In genomic region chrX:152886716-152887115, GRCh38 we compare ENCODE assay signal across 24 cellular contexts. TPM values are rescaled to one million over a fixed set of nuclear protein-coding genes. Genes with fewer than 3 reads are reported as not detected.
A peak's percentile ranks its signal among the peaks of the same experiment; 100 is the strongest.
DNase-seq lines count a peak whose midpoint lies in the region; FAIRE-seq and TF ChIP-seq lines count a peak whose summit lies in the region.
"Had no signal": no experiment of that assay in that cellular context is flagged by ENCODE, and none has a peak within 500 bp of the region (broad histone marks: within the 10 kb centered on the region; RNA-seq: fewer than 3 reads in every experiment).

No MANE protein-coding gene starts in this region.

- no peak overlapping the region for H3K4me3 Mint-ChIP-seq in chondrocyte (ENCODE audit: unreplicated experiment)
- H3K4me3 Mint-ChIP-seq: CD4-positive, alpha-beta T cell; GM23338 had no signal

- no peak overlapping the region for H3K9ac ChIP-seq in mesendoderm (ENCODE audit: low read length)

- no peaks in the 10 kb centered on the region for H3K79me1 ChIP-seq in mesendoderm (ENCODE audit: low read length)

- H2AK5ac ChIP-seq in mesendoderm (ENCODE audit: low read length), result no peak overlapping the region

- no peak overlapping the region for H3K27ac ChIP-seq in mesendoderm (ENCODE audit: low read depth, low read length)
- H3K27ac ChIP-seq: 22Rv1, A549, C4-2B had no signal

- H4K8ac ChIP-seq in mesendoderm (ENCODE audit: low read depth, low read length), result no peak overlapping the region

- H2BK120ac ChIP-seq in mesendoderm (ENCODE audit: low read depth, low read length), result no peak overlapping the region

- FAIRE-seq in D721Med (lab: Jason Lieb, UNC), result no peak
- FAIRE-seq: A549, G401.6, GM12891, H54, HTR-8/SVneo had no signal

- no peaks in the 10 kb centered on the region for H3K36me3 ChIP-seq in mesendoderm (ENCODE audit: control insufficient read depth, insufficient read depth, low read length)

- no peaks in the 10 kb centered on the region for H3K27me3 ChIP-seq in mesendoderm (ENCODE audit: insufficient read depth, low read length, poor library complexity)

- H2BK5ac ChIP-seq in mesendoderm (ENCODE audit: low read length), result no peak overlapping the region

- in situ Hi-C loops in G401 (cut with HindIII; ENCODE audit: low sequenced_read_pairs), result no loop called here

- H2BK15ac ChIP-seq in mesendoderm (replicated peaks; ENCODE audit: low read depth), result no peak overlapping the region

- no peak overlapping the region for H3K4ac ChIP-seq in mesendoderm (ENCODE audit: low read depth, low read length)

- no peaks in the 10 kb centered on the region for H3K79me2 ChIP-seq in mesendoderm (ENCODE audit: control insufficient read depth, insufficient read depth, low read length)

- H3K4me1 ChIP-seq in mesendoderm (ENCODE audit: control insufficient read depth, low read depth, low read length), result no peaks in the 10 kb centered on the region
- H3K4me1 ChIP-seq: A549, Caco-2 had no signal

- H3K36me3 Mint-ChIP-seq in chondrocyte (ENCODE audit: low read depth), result peaks cover 6% of the 10 kb centered on the region

- H3K27ac Mint-ChIP-seq in chondrocyte (ENCODE audit: unreplicated experiment), result no peak overlapping the region
- H3K27ac Mint-ChIP-seq: CD4-positive, alpha-beta T cell; GM23338 had no signal

- H3K18ac ChIP-seq in mesendoderm (ENCODE audit: low read length), result no peak overlapping the region

- H3K4me3 ChIP-seq in mesendoderm (ENCODE audit: low read length), result no peak overlapping the region
- no peak overlapping the region for H3K4me3 ChIP-seq in lower leg skin (ENCODE audit: low read depth, poor library complexity, severe bottlenecking)
- H3K4me3 ChIP-seq: A549, GM23338 had no signal

- TF ChIP-seq POLR2A in lower leg skin (IDR thresholded peaks at IDR 0.05), result no peak

- no peaks in the 10 kb centered on the region for H3K4me1 Mint-ChIP-seq in chondrocyte (ENCODE audit: low read depth)

- no peak for TF ChIP-seq CTCF in chondrocyte (IDR thresholded peaks at IDR 0.05)
- TF ChIP-seq CTCF in lower leg skin (IDR thresholded peaks at IDR 0.05), result no peak
- TF ChIP-seq CTCF in D721Med (IDR thresholded peaks at IDR 0.05; ENCODE audit: insufficient read depth, missing control alignments), result no peak

- no peak overlapping the region for H3K4me2 ChIP-seq in mesendoderm (ENCODE audit: low read length)
- H3K4me2 ChIP-seq: A549, GM23338 had no signal

- no peak overlapping the region for H4K5ac ChIP-seq in mesendoderm (ENCODE audit: low read length)

- WGBS in mesendoderm (ENCODE audit: extremely low coverage, insufficient coverage, low lambda C conversion rate), result no CpG with 5 or more reads among the region's 3 CpGs
- 44 to 49% methylated on average over 3 of the region's 3 CpGs for WGBS in lower leg skin, 2 donors

- H3K56ac ChIP-seq in mesendoderm (ENCODE audit: low read length), result no peak overlapping the region

- peaks cover 19% of the 10 kb centered on the region for H3K27me3 Mint-ChIP-seq in chondrocyte (ENCODE audit: low read depth)

- H3K23ac ChIP-seq in mesendoderm (ENCODE audit: low read length), result peak overlapping the region; percentile 24

- intact Hi-C loops in lower leg skin (cut with DNase I; ENCODE audit: low total_unique reads), result no loop called here

- H3K9me3 Mint-ChIP-seq in chondrocyte (ENCODE audit: low read depth), result peaks cover 28% of the 10 kb centered on the region
- H3K9me3 Mint-ChIP-seq: CD4-positive, alpha-beta T cell; GM23338 had no signal

- DNase-seq in DMS 273 (lab: John Stamatoyannopoulos, UW; ENCODE audit: unreplicated experiment), result peak; percentile 51
- no peak for DNase-seq in DMS 273 treated with DMSO at 0.1 percent for 48 hours (lab: John Stamatoyannopoulos, UW)
- peak; percentile 47 for DNase-seq in G401 (ENCODE audit: low spot score)
- DNase-seq in chondrocyte (ENCODE audit: low spot score), result peak; percentile 49
- no peak for DNase-seq in mesendoderm
- DNase-seq in lower leg skin (ENCODE audit: low spot score in 2 of 2), result no peak
- no peak for DNase-seq in D721Med (ENCODE audit: insufficient read length, low spot score)
- no peak for DNase-seq in NCI-H2227 (lab: John Stamatoyannopoulos, UW; ENCODE audit: unreplicated experiment)
- DNase-seq: AML-193; Caco-2; CD4-positive, alpha-beta T cell; DMS53; DND-41; EL; HCEC 1CT; IMR-90 had no signal

RNA-seq across cellular contexts. Expression of gene ZNF185, which starts 11.2 kb away (rescaled TPM):
- 0.43 TPM in 1 of 2 replicates, not detected in the other for total RNA-seq in G401 (2014; rRNA removed; shearing (Covaris generic))
- total RNA-seq in chondrocyte (6.0 to 14.0 TPM (median 13.7 TPM) in 3 replicates), lower leg skin (10 to 100 TPM; 58.8 to 77.1 (median 72.1) TPM)
- 4.5 TPM for polyA plus RNA-seq in mesendoderm (2013, experiment 1 of 2)
- polyA plus RNA-seq in mesendoderm (2013, experiment 2 of 2), result 4.4 TPM

RNA-seq across cellular contexts. Expression of gene NSDHL, which starts 55.9 kb away (rescaled TPM):
- 30.1 and 31.2 TPM in 2 replicates for total RNA-seq in G401 (2014; rRNA removed; shearing (Covaris generic))
- total RNA-seq in chondrocyte (18.1 to 20.3 TPM (median 18.7 TPM) in 3 replicates), lower leg skin (10 to 100 TPM; 13.2 to 22.5 (median 17.9) TPM)
- 43.8 TPM for polyA plus RNA-seq in mesendoderm (2013, experiment 1 of 2)
- polyA plus RNA-seq in mesendoderm (2013, experiment 2 of 2), result 43.9 TPM

RNA-seq across cellular contexts. Expression of gene CETN2, which starts 56.2 kb away (rescaled TPM):
- total RNA-seq in G401 (2014; rRNA removed; shearing (Covaris generic)), result 54.3 and 74.9 TPM in 2 replicates
- total RNA-seq in chondrocyte (27.0 to 42.3 TPM (median 30.0 TPM) in 3 replicates), lower leg skin (10 to 100 TPM; 10.5 to 18.8 (median 13.5) TPM)
- 46.6 TPM for polyA plus RNA-seq in mesendoderm (2013, experiment 1 of 2)
- polyA plus RNA-seq in mesendoderm (2013, experiment 2 of 2), result 46.8 TPM

Comparison
In these comparisons a context has a peak if more than half of its experiments do, and no peak if none do; other contexts are left out.
1. DNase-seq: peak in DMS 273 (single experiment), G401 (single experiment) and chondrocyte (single experiment); none in DMS 273 treated with DMSO at 0.1 percent for 48 hours (single experiment), mesendoderm (single experiment), lower leg skin (0 of 2), D721Med (single experiment) and NCI-H2227 (single experiment).